8 cellular contexts compared by ENCODE assay signal in genomic region chr17:66301418-66301863, GRCh38. TPM values are rescaled to one million over a fixed set of nuclear protein-coding genes. Genes with fewer than 3 reads are reported as not detected.
DNase-seq lines count a peak whose midpoint lies in the region; ATAC-seq and TF ChIP-seq lines count a peak whose summit lies in the region.
"Had no signal": no experiment of that assay in that cellular context is flagged by ENCODE, and none has a peak within 500 bp of the region (broad histone marks: within the 10 kb centered on the region; RNA-seq: fewer than 3 reads in every experiment).

No MANE protein-coding gene starts in this region.

- peak overlapping the region; percentile 78 for H3K4me3 ChIP-seq in iPS-18a (ENCODE audit: low read length)

- intact Hi-C loops in activated CD8-positive, alpha-beta T cell treated with anti-CD3 and anti-CD28 coated beads for 36 hours (cut with micrococcal nuclease) = loop anchor here (5.0 to 10.0 kb wide), 3 partner anchors 44 to 243 kb away; no protein-coding TSS in a partner anchor

- no peak for TF ChIP-seq CTCF in HFFc6 (IDR thresholded peaks at IDR 0.05)
- TF ChIP-seq CTCF in activated CD8-positive, alpha-beta T cell treated with anti-CD3 and anti-CD28 coated beads for 36 hours (IDR thresholded peaks at IDR 0.05) = no peak

- CTCF ChIA-PET in activated CD8-positive, alpha-beta T cell treated with anti-CD3 and anti-CD28 coated beads for 36 hours (lab: Charles Lee) = interaction anchor here (0.7 to 1.7 kb wide), 9 partner anchors 9 to 267 kb away, joined by 3 to 5 read pairs (median 3); no protein-coding TSS in a partner anchor

- peak overlapping the region; percentile 93 for H3K4me3 Mint-ChIP-seq in HFFc6
- peak overlapping the region; percentile 94 for H3K4me3 Mint-ChIP-seq in activated CD8-positive, alpha-beta T cell treated with anti-CD3 and anti-CD28 coated beads for 36 hours
- peak overlapping the region; percentile 88 to 94 for H3K4me3 Mint-ChIP-seq in stimulated activated naive CD8-positive, alpha-beta T cell treated with anti-CD3 and anti-CD28 coated beads, Interleukin-15, amount 100 ng/mL, for 72 hours

- H3K27me3 ChIP-seq in iPS-18a (ENCODE audit: control insufficient read depth, insufficient read depth, low read length) = peaks cover 33% of the 10 kb centered on the region
- H3K27me3 ChIP-seq: body of pancreas had no signal

- H3K27ac Mint-ChIP-seq in HFFc6 = peak overlapping the region; percentile 78
- peak overlapping the region; percentile 88 for H3K27ac Mint-ChIP-seq in activated CD8-positive, alpha-beta T cell treated with anti-CD3 and anti-CD28 coated beads for 36 hours
- H3K27ac Mint-ChIP-seq in stimulated activated naive CD8-positive, alpha-beta T cell treated with anti-CD3 and anti-CD28 coated beads, Interleukin-15, amount 100 ng/mL, for 72 hours = peak overlapping the region; percentile 88 to 94

- H3K4me1 ChIP-seq in iPS-18a (ENCODE audit: control insufficient read depth, low read depth, low read length) = peaks cover 36% of the 10 kb centered on the region

- POLR2A ChIA-PET in activated CD8-positive, alpha-beta T cell treated with anti-CD3 and anti-CD28 coated beads for 36 hours (lab: Charles Lee) = interaction anchor here (0.7 to 1.2 kb wide), 5 partner anchors 9 to 141 kb away, joined by 3 to 5 read pairs (median 3); no protein-coding TSS in a partner anchor

- H3K27me3 Mint-ChIP-seq in HFFc6 (ENCODE audit: insufficient read depth) = peaks cover 2% of the 10 kb centered on the region
- H3K27me3 Mint-ChIP-seq in activated CD8-positive, alpha-beta T cell treated with anti-CD3 and anti-CD28 coated beads for 36 hours = no peaks in the 10 kb centered on the region
- no peaks in the 10 kb centered on the region for H3K27me3 Mint-ChIP-seq in stimulated activated naive CD8-positive, alpha-beta T cell treated with anti-CD3 and anti-CD28 coated beads, Interleukin-15, amount 100 ng/mL, for 72 hours

- no peak overlapping the region for H3K27ac ChIP-seq in iPS-18a (ENCODE audit: low read length)

- no peak for DNase-seq in HFFc6
- no peak for DNase-seq in activated CD8-positive, alpha-beta T cell treated with anti-CD3 and anti-CD28 coated beads for 36 hours
- no peak for DNase-seq in stimulated activated naive CD8-positive, alpha-beta T cell treated with anti-CD3 and anti-CD28 coated beads, Interleukin-15, amount 100 ng/mL, for 72 hours
- DNase-seq in SW 1271 (lab: John Stamatoyannopoulos, UW) = no peak
- no peak for DNase-seq in DMS153 treated with DMSO at 0.1 percent for 48 hours (lab: John Stamatoyannopoulos, UW; ENCODE audit: unreplicated experiment)

- no peaks in the 10 kb centered on the region for H3K9me3 Mint-ChIP-seq in HFFc6
- H3K9me3 Mint-ChIP-seq in activated CD8-positive, alpha-beta T cell treated with anti-CD3 and anti-CD28 coated beads for 36 hours = no peaks in the 10 kb centered on the region
- no peaks in the 10 kb centered on the region for H3K9me3 Mint-ChIP-seq in stimulated activated naive CD8-positive, alpha-beta T cell treated with anti-CD3 and anti-CD28 coated beads, Interleukin-15, amount 100 ng/mL, for 72 hours

- no peak for ATAC-seq in activated CD8-positive, alpha-beta T cell treated with anti-CD3 and anti-CD28 coated beads for 36 hours
- ATAC-seq in stimulated activated naive CD8-positive, alpha-beta T cell treated with anti-CD3 and anti-CD28 coated beads, Interleukin-15, amount 100 ng/mL, for 72 hours = no peak
- no peak for ATAC-seq in GM21529 (IDR thresholded peaks at IDR 0.05; ENCODE audit: unreplicated experiment)

- no peaks in the 10 kb centered on the region for H3K9me3 ChIP-seq in iPS-18a (ENCODE audit: control insufficient read depth, low read depth, low read length)
- H3K9me3 ChIP-seq: body of pancreas had no signal

- H3K4me1 Mint-ChIP-seq in HFFc6 (ENCODE audit: low read depth) = peaks cover 43% of the 10 kb centered on the region
- peaks cover 29% of the 10 kb centered on the region for H3K4me1 Mint-ChIP-seq in activated CD8-positive, alpha-beta T cell treated with anti-CD3 and anti-CD28 coated beads for 36 hours (ENCODE audit: low read depth)
- peaks cover 49% of the 10 kb centered on the region for H3K4me1 Mint-ChIP-seq in stimulated activated naive CD8-positive, alpha-beta T cell treated with anti-CD3 and anti-CD28 coated beads, Interleukin-15, amount 100 ng/mL, for 72 hours

- H3K36me3 ChIP-seq in iPS-18a (ENCODE audit: control insufficient read depth, low read depth, low read length) = no peaks in the 10 kb centered on the region

- peaks cover 36% of the 10 kb centered on the region for H3K36me3 Mint-ChIP-seq in HFFc6 (ENCODE audit: low read depth)
- peaks cover 24% of the 10 kb centered on the region for H3K36me3 Mint-ChIP-seq in activated CD8-positive, alpha-beta T cell treated with anti-CD3 and anti-CD28 coated beads for 36 hours (ENCODE audit: low read depth)

- no peak overlapping the region for H3K9ac ChIP-seq in iPS-18a (ENCODE audit: low read length)

RNA-seq across cellular contexts. Expression of gene PRKCA, which starts 1.0 kb away (rescaled TPM):
- total RNA-seq in HFFc6 (2021; fragmentation: NEBNext Ultra II Directional; extraction: Animal tissue kit (Norgen Biotek cat#: 25700)) = 100 to 1,000 TPM in 2 of 6 experiments, 10 to 100 TPM in 4; 81.2 to 106 (median 92.9) TPM
- total RNA-seq in activated CD8-positive, alpha-beta T cell treated with anti-CD3 and anti-CD28 coated beads for 36 hours = 10 to 100 TPM; 84.4 to 87.9 TPM
